In genomic region chr17:51298508-51299371, GRCh38 we compare ENCODE assay signal across 8 cellular contexts. TPM values are rescaled to one million over a fixed set of nuclear protein-coding genes. Genes with fewer than 3 reads are reported as not detected.
DNase-seq lines count a peak whose midpoint lies in the region; ATAC-seq, FAIRE-seq and TF ChIP-seq lines count a peak whose summit lies in the region.

No MANE protein-coding gene starts in this region.

- H3K4me1 Mint-ChIP-seq in activated CD4-positive, alpha-beta memory T cell treated with anti-CD3 and anti-CD28 coated beads for 36 hours (ENCODE audit: low read depth) = no peaks in the 10 kb centered on the region

- DNase-seq in AG08396 (ENCODE audit: low spot score) (peak; percentile 43), NCI-H2196 treated with DMSO at 0.1 percent for 48 hours (lab: John Stamatoyannopoulos, UW; ENCODE audit: unreplicated experiment) (peak; percentile 5), K562 (ENCODE audit: extremely low read depth in 1 of 4, low spot score in 3 of 4) (peak; percentile 29 to 60 (median 42)), left lobe of liver (ENCODE audit: low spot score) (no peak)
- no peak for DNase-seq in activated CD4-positive, CD25-positive, alpha-beta regulatory T cell treated with anti-CD3 and anti-CD28 coated beads, Interleukin-2, amount 50 U/mL, for 72 hours
- no peak for DNase-seq in activated CD4-positive, alpha-beta memory T cell treated with anti-CD3 and anti-CD28 coated beads for 36 hours

- POLR2A ChIA-PET in K562 (lab: Yijun Ruan, JAX) = interaction anchor here (0.5 to 0.7 kb wide), 3 partner anchors 125 to 749 kb away, joined by 3 read pairs; no protein-coding TSS in a partner anchor
- POLR2A ChIA-PET in activated CD4-positive, alpha-beta memory T cell treated with anti-CD3 and anti-CD28 coated beads for 36 hours (lab: Charles Lee) = interaction anchor here (0.5 kb wide), 1 partner anchor 174 kb away, joined by 4 read pairs; no protein-coding TSS in a partner anchor

- H3K4me3 ChIP-seq in K562 = no peak overlapping the region

- H3K4me3 Mint-ChIP-seq in activated CD4-positive, alpha-beta memory T cell treated with anti-CD3 and anti-CD28 coated beads for 36 hours = no peak overlapping the region

- H3K27me3 ChIP-seq in K562 (ENCODE audit: control insufficient read depth in 2 of 2, insufficient read depth in 2 of 2, low read length in 2 of 2) = no peaks in the 10 kb centered on the region

- TF ChIP-seq EP300 in K562 (IDR thresholded peaks at IDR 0.05; ENCODE audit: low read length) = no peak

- H4K20me1 ChIP-seq in K562 (replicated peaks; ENCODE audit: control insufficient read depth, insufficient read depth, low read length) = no peaks in the 10 kb centered on the region

- no peak overlapping the region for H3K27ac Mint-ChIP-seq in activated CD4-positive, alpha-beta memory T cell treated with anti-CD3 and anti-CD28 coated beads for 36 hours

- no peak overlapping the region for H3K9ac ChIP-seq in K562 (ENCODE audit: insufficient read depth in 1 of 2, low read depth in 2 of 2, low read length in 2 of 2)

- peak; percentile 74 to 76 for TF ChIP-seq RAD21 in K562 (CRISPR knock-in tag; conservative IDR thresholded peaks at IDR 0.05 in 1 of 2, IDR thresholded peaks at IDR 0.05 in 1 of 2)

- H2AFZ ChIP-seq in K562 (ENCODE audit: low read depth, low read length) = no peak overlapping the region

- H3K27me3 Mint-ChIP-seq in activated CD4-positive, alpha-beta memory T cell treated with anti-CD3 and anti-CD28 coated beads for 36 hours = no peaks in the 10 kb centered on the region

- CTCF ChIA-PET in K562 (lab: Yijun Ruan, JAX; ENCODE audit: low intra/inter-chr PET ratio) = interaction anchor here (0.6 to 1.2 kb wide), 3 partner anchors 23 to 617 kb away, joined by 3 to 8 read pairs (median 6); no protein-coding TSS in a partner anchor
- CTCF ChIA-PET in activated CD4-positive, alpha-beta memory T cell treated with anti-CD3 and anti-CD28 coated beads for 36 hours (lab: Charles Lee) = interaction anchor here (0.7 to 1.5 kb wide), 7 partner anchors 24 to 412 kb away, joined by 3 to 15 read pairs (median 3); no protein-coding TSS in a partner anchor

- H3K9me3 ChIP-seq in K562 (replicated peaks; ENCODE audit: control insufficient read depth, insufficient read depth, low read depth, low read length) = no peaks in the 10 kb centered on the region

- peaks cover 34% of the 10 kb centered on the region for H3K36me3 ChIP-seq in K562 (ENCODE audit: control insufficient read depth, insufficient read depth, low read length)

- no peaks in the 10 kb centered on the region for H3K79me2 ChIP-seq in K562 (ENCODE audit: control insufficient read depth, insufficient read depth, low read length)

- peaks cover 20% of the 10 kb centered on the region for H3K36me3 Mint-ChIP-seq in activated CD4-positive, alpha-beta memory T cell treated with anti-CD3 and anti-CD28 coated beads for 36 hours

- ATAC-seq in K562 (peak; percentile 85), left lobe of liver (peak; percentile 83), HG02884 (IDR thresholded peaks at IDR 0.05; ENCODE audit: unreplicated experiment) (no peak)

- TF ChIP-seq POLR2A in K562 (conservative IDR thresholded peaks at IDR 0.05) = 0 out of 2 replicates have a peak, but pooled peaks have one; percentile 35

- in situ Hi-C loops in K562 (cut with MboI) = no loop called here

- no peaks in the 10 kb centered on the region for H3K9me1 ChIP-seq in K562 (ENCODE audit: control insufficient read depth, insufficient read depth, low read length)

- no TSS peak for BruUV-seq in K562 (replicated peaks; lab: Mats Ljungman, UMichigan)

- intact Hi-C loops in K562 (cut with micrococcal nuclease) = loop anchor here (2.0 kb wide), 1 partner anchor 238 kb away; no protein-coding TSS in a partner anchor
- intact Hi-C loops in activated CD4-positive, alpha-beta memory T cell treated with anti-CD3 and anti-CD28 coated beads for 36 hours (cut with micrococcal nuclease) = loop anchor here (2.0 kb wide), 1 partner anchor 238 kb away; no protein-coding TSS in a partner anchor

- H3K27ac ChIP-seq in K562 (ENCODE audit: extremely low read depth, low read depth, low read length) = no peak overlapping the region

- peak; percentile 89 for FAIRE-seq in K562 (lab: Jason Lieb, UNC)

- 48% methylated on average over 10 of the region's 10 CpGs for WGBS in K562 (ENCODE audit: insufficient coverage, low coverage, missing lambda C conversion rate)

- H3K4me1 ChIP-seq in K562 (replicated peaks in 1 of 2; ENCODE audit: control insufficient read depth in 2 of 2, insufficient read depth in 2 of 2, low read length in 2 of 2) = no peaks in the 10 kb centered on the region

- no peak overlapping the region for H3K4me2 ChIP-seq in K562 (ENCODE audit: insufficient read depth, low read length)

- H3K9me3 Mint-ChIP-seq in activated CD4-positive, alpha-beta memory T cell treated with anti-CD3 and anti-CD28 coated beads for 36 hours = no peaks in the 10 kb centered on the region

- TF ChIP-seq CTCF in GM12874 (IDR thresholded peaks at IDR 0.05; ENCODE audit: insufficient read depth, low read depth, low read length) (peak; percentile 55), K562 (IDR thresholded peaks at IDR 0.05 in 2 of 3, conservative IDR thresholded peaks at IDR 0.05 in 1 of 3; ENCODE audit: insufficient read depth in 2 of 3, low read depth in 1 of 3, low read length in 3 of 3) (peak; percentile 65 to 86 (median 80))

TF ChIP-seq in K562, 482 proteins besides CTCF, POLR2A, EP300 and RAD21 (continues in another document):
- no peak for TF ChIP-seq ZNF41 (CRISPR knock-in tag; conservative IDR thresholded peaks at IDR 0.05)
- no peak for TF ChIP-seq ETS1 (conservative IDR thresholded peaks at IDR 0.05; ENCODE audit: control insufficient read depth, low read depth, low read length)

RNA-seq across cellular contexts. Expression of gene UTP18, which starts 38.4 kb away (rescaled TPM):
- total RNA-seq in K562 (2011; cell fraction: chromatin; rRNA removed; ENCODE audit: low replicate concordance) = 12.6 and 45.1 TPM in 2 replicates
- total RNA-seq in K562 (2011; cell fraction: nucleolus; rRNA removed) = 9.2 and 12.0 TPM in 2 replicates
- 18.6 and 20.9 TPM in 2 replicates for total RNA-seq in K562 (2011; cell fraction: nucleoplasm; rRNA removed)
- total RNA-seq in K562 (2014; rRNA removed) (66.7 and 72.3 TPM in 2 replicates), K562 (2014; rRNA removed; fragmentation: Illumina TruSeq; extraction: Trizol) (99.2 and 108 TPM in 2 replicates), K562 (2015; rRNA removed; fragmentation: Illumina TruSeq; extraction: Trizol) (84.1 and 84.4 TPM in 2 replicates), K562 (2021) (72.0 and 79.8 TPM in 2 replicates), left lobe of liver (10.0 TPM)
- polyA plus RNA-seq in K562 (2011; rRNA removed) (48.8 and 72.9 TPM in 2 replicates), K562 (2014; fragmentation: Illumina TruSeq; extraction: Trizol) (57.5 and 63.1 TPM in 2 replicates), K562 (2014; fragmentation: Nextera tagmentation; extraction: Ambion mirVana) (10 to 100 TPM; 31.1 to 31.4 TPM), K562 (2014; rRNA removed) (65.0 and 65.7 TPM in 2 replicates)
- 11.1 and 18.4 TPM in 2 replicates for polyA plus RNA-seq in K562 (2011; cell fraction: cytosol; rRNA removed)
- polyA plus RNA-seq in K562 (2011; cell fraction: nucleus; rRNA removed) = 13.8 and 23.0 TPM in 2 replicates
- polyA plus RNA-seq in K562 (2012) = 48.6 and 62.6 TPM in 2 replicates
- polyA minus RNA-seq in K562 (2011; rRNA and poly(A)+ RNA removed) = 42.5 and 44.3 TPM in 2 replicates
- polyA minus RNA-seq in K562 (2011; cell fraction: cytosol; rRNA and poly(A)+ RNA removed) = 15.7 and 25.7 TPM in 2 replicates
- polyA minus RNA-seq in K562 (2011; cell fraction: nucleus; rRNA and poly(A)+ RNA removed) = 10.1 and 19.7 TPM in 2 replicates
- 10 to 100 TPM; 65.5 to 68.5 TPM for total RNA-seq in activated CD4-positive, alpha-beta memory T cell treated with anti-CD3 and anti-CD28 coated beads for 36 hours

RNA-seq across cellular contexts. Expression of gene MBTD1, which starts 38.9 kb away (rescaled TPM):
- 30.7 and 89.6 TPM in 2 replicates for total RNA-seq in K562 (2011; cell fraction: chromatin; rRNA removed; ENCODE audit: low replicate concordance)
- total RNA-seq in K562 (2011; cell fraction: nucleolus; rRNA removed) = 16.0 and 22.6 TPM in 2 replicates
- 44.5 and 76.7 TPM in 2 replicates for total RNA-seq in K562 (2011; cell fraction: nucleoplasm; rRNA removed)
- total RNA-seq in K562 (2014; rRNA removed) (9.5 and 11.0 TPM in 2 replicates), K562 (2014; rRNA removed; fragmentation: Illumina TruSeq; extraction: Trizol) (16.4 and 18.8 TPM in 2 replicates), K562 (2015; rRNA removed; fragmentation: Illumina TruSeq; extraction: Trizol) (11.7 and 12.4 TPM in 2 replicates), K562 (2021) (16.0 and 16.8 TPM in 2 replicates), left lobe of liver (9.5 TPM)
- polyA plus RNA-seq in K562 (2011; rRNA removed) (19.2 and 26.3 TPM in 2 replicates), K562 (2014; fragmentation: Illumina TruSeq; extraction: Trizol) (16.3 and 17.0 TPM in 2 replicates), K562 (2014; fragmentation: Nextera tagmentation; extraction: Ambion mirVana) (1 to 10 TPM; 2.1 to 2.8 TPM), K562 (2014; rRNA removed) (13.3 and 15.6 TPM in 2 replicates)
- polyA plus RNA-seq in K562 (2011; cell fraction: cytosol; rRNA removed) = 3.6 and 8.7 TPM in 2 replicates
- 15.2 and 20.2 TPM in 2 replicates for polyA plus RNA-seq in K562 (2011; cell fraction: nucleus; rRNA removed)
- 10.3 and 12.2 TPM in 2 replicates for polyA plus RNA-seq in K562 (2012)
- 36.5 and 43.2 TPM in 2 replicates for polyA minus RNA-seq in K562 (2011; rRNA and poly(A)+ RNA removed)
- 9.4 and 10.2 TPM in 2 replicates for polyA minus RNA-seq in K562 (2011; cell fraction: cytosol; rRNA and poly(A)+ RNA removed)
- polyA minus RNA-seq in K562 (2011; cell fraction: nucleus; rRNA and poly(A)+ RNA removed) = 23.3 and 40.5 TPM in 2 replicates
- 1 to 10 TPM; 7.5 to 7.8 TPM for total RNA-seq in activated CD4-positive, alpha-beta memory T cell treated with anti-CD3 and anti-CD28 coated beads for 36 hours

Comparison
In these comparisons a context has a peak if more than half of its experiments do, and no peak if none do; other contexts are left out.
1. DNase-seq: peak in AG08396 (single experiment), NCI-H2196 treated with DMSO at 0.1 percent for 48 hours (single experiment) and K562 (4 of 4); none in left lobe of liver (single experiment), activated CD4-positive, CD25-positive, alpha-beta regulatory T cell treated with anti-CD3 and anti-CD28 coated beads, Interleukin-2, amount 50 U/mL, for 72 hours (single experiment) and activated CD4-positive, alpha-beta memory T cell treated with anti-CD3 and anti-CD28 coated beads for 36 hours (single experiment).